In the genomic region with DNA sequence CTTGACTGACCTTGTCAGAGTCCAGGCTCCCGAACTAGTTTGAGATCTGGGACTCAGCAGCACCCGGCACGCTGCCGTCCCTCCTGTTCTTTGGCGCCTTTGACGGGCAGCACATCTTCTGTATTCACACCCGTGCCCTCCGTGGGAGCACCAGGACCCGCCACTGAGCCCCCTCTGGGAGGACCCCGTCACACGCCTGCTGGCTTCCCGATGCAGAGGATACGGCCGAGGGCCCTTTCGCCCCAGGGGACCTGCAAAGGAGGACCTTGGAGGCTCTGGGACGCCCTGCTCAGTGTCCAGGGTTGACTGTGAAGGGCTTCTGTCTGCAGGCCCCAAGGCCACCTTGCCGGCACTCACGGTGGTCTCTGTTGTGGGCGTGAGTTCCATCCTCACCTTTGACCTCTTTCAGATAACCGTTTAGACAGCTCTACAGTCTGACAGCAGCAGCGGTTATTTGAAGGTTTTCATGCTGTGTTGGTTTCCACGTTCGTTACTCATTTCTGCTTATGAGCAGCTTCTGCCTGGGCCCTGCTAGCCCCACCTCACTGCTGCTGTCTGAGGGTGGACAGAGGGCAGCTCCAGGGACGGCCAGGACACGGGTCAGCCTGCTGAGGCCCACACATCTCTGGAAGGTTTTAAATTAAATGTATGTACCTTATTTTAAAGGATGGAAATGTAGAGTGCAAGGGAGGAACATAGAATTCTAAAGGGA, we compare ENCODE assay signal across 9 cellular contexts. TPM values are rescaled to one million over a fixed set of nuclear protein-coding genes. Genes with fewer than 3 reads are reported as not detected.
DNase-seq lines count a peak whose midpoint lies in the region; TF ChIP-seq lines count a peak whose summit lies in the region.
"Had no signal": no experiment of that assay in that cellular context is flagged by ENCODE, and none has a peak within 500 bp of the region (broad histone marks: within the 10 kb centered on the region; RNA-seq: fewer than 3 reads in every experiment).

No MANE protein-coding gene starts in this region.

- H3K4me1 ChIP-seq in breast epithelium: no peaks in the 10 kb centered on the region

- H3K27ac ChIP-seq in breast epithelium (no peak overlapping the region), WERI-Rb-1 (no peak overlapping the region)

- H3K36me3 Mint-ChIP-seq in MCF 10A (ENCODE audit: insufficient read depth, unreplicated experiment): no peaks in the 10 kb centered on the region
- peaks cover 10% of the 10 kb centered on the region for H3K36me3 Mint-ChIP-seq in mesothelial cell of epicardium

- H3K4me1 Mint-ChIP-seq in MCF 10A (ENCODE audit: insufficient read depth, unreplicated experiment): peaks cover 9% of the 10 kb centered on the region
- peaks cover 7% of the 10 kb centered on the region for H3K4me1 Mint-ChIP-seq in mesothelial cell of epicardium

- H3K9me3 ChIP-seq in breast epithelium (no peaks in the 10 kb centered on the region), WERI-Rb-1 (ENCODE audit: severe bottlenecking) (no peaks in the 10 kb centered on the region)

- intact Hi-C loops in MCF 10A (cut with micrococcal nuclease) (no loop called here), breast epithelium (cut with DNase I; ENCODE audit: low total_unique reads) (no loop called here)

- H3K9me3 Mint-ChIP-seq in MCF 10A (ENCODE audit: unreplicated experiment) (peaks cover 14% of the 10 kb centered on the region), mesothelial cell of epicardium (no peaks in the 10 kb centered on the region)

- no peaks in the 10 kb centered on the region for H3K27me3 Mint-ChIP-seq in MCF 10A (ENCODE audit: insufficient read depth, unreplicated experiment)
- H3K27me3 Mint-ChIP-seq in mesothelial cell of epicardium (ENCODE audit: low read depth): peaks cover 3% of the 10 kb centered on the region

- H3K27ac Mint-ChIP-seq in MCF 10A (ENCODE audit: low read depth, unreplicated experiment): no peak overlapping the region
- peak overlapping the region; percentile 86 for H3K27ac Mint-ChIP-seq in mesothelial cell of epicardium

- DNase-seq in MCF 10A (ENCODE audit: unreplicated experiment) (no peak), breast epithelium (ENCODE audit: low spot score in 2 of 2) (no peak), WERI-Rb-1 (peak; percentile 5), mesothelial cell of epicardium (ENCODE audit: low spot score in 2 of 2, unreplicated experiment in 2 of 2) (peak in 1 of 2 experiments; percentile 31), NCI-H510A treated with DMSO at 0.1 percent for 48 hours (lab: John Stamatoyannopoulos, UW) (no peak), NOMO-1 treated with DMSO at 0.1 percent for 48 hours (lab: John Stamatoyannopoulos, UW; ENCODE audit: unreplicated experiment) (no peak), NCI-H187 (lab: John Stamatoyannopoulos, UW) (no peak)
- DNase-seq in effector CD4-positive, alpha-beta T cell: no peak
- DNase-seq: activated CD4-positive, alpha-beta T cell treated with anti-CD3 and anti-CD28 coated beads for 1 hour had no signal

- POLR2A ChIA-PET in MCF 10A (lab: Yijun Ruan, JAX): interaction anchor here (0.6 to 2.2 kb wide), 8 partner anchors 16 to 408 kb away, joined by 3 to 7 read pairs (median 4); partner anchors contain the start of gene PDCD6

- CTCF ChIA-PET in MCF 10A (lab: Yijun Ruan, JAX): interaction anchor here (0.6 to 11.2 kb wide), 5 partner anchors 9 to 297 kb away, joined by 3 to 94 read pairs (median 3); partner anchors contain the start of gene AHRR

- TF ChIP-seq CTCF in MCF 10A (IDR thresholded peaks at IDR 0.05; ENCODE audit: unreplicated experiment): no peak
- no peak for TF ChIP-seq CTCF in breast epithelium (IDR thresholded peaks at IDR 0.05)
- TF ChIP-seq CTCF in WERI-Rb-1 (IDR thresholded peaks at IDR 0.05; ENCODE audit: low read depth, low read length): no peak
- no peak for TF ChIP-seq CTCF in mesothelial cell of epicardium (IDR thresholded peaks at IDR 0.05; ENCODE audit: unreplicated experiment)

- no peak overlapping the region for H3K4me3 ChIP-seq in breast epithelium
- no peak overlapping the region for H3K4me3 ChIP-seq in WERI-Rb-1 (ENCODE audit: low read depth, low read length)

- H3K4me3 Mint-ChIP-seq in MCF 10A (ENCODE audit: unreplicated experiment) (peak overlapping the region; percentile 20), mesothelial cell of epicardium (no peak overlapping the region)

- H3K27me3 ChIP-seq in breast epithelium (no peaks in the 10 kb centered on the region), WERI-Rb-1 (ENCODE audit: insufficient read depth, low read depth, severe bottlenecking) (no peaks in the 10 kb centered on the region)

- no TSS peak for BruUV-seq in MCF 10A (replicated peaks; lab: Mats Ljungman, UMichigan)

- TF ChIP-seq POLR2A in breast epithelium (IDR thresholded peaks at IDR 0.05): no peak

- H3K36me3 ChIP-seq in breast epithelium: no peaks in the 10 kb centered on the region
- H3K36me3 ChIP-seq in WERI-Rb-1: no peaks in the 10 kb centered on the region

RNA-seq across cellular contexts. Expression of gene EXOC3, which starts 12.6 kb away (rescaled TPM):
- 44.1 and 49.6 TPM in 2 replicates for total RNA-seq in MCF 10A (2022)
- total RNA-seq in breast epithelium: 10 to 100 TPM; 49.8 to 63.7 (median 53.3) TPM
- total RNA-seq in mesothelial cell of epicardium: 70.4 to 73.5 TPM (median 71.2 TPM) in 3 replicates
